ENCODE assay signal across 21 cellular contexts in genomic region chr1:116404699-116405098, GRCh38. TPM values are rescaled to one million over a fixed set of nuclear protein-coding genes. Genes with fewer than 3 reads are reported as not detected.
DNase-seq lines count a peak whose midpoint lies in the region; ATAC-seq, FAIRE-seq and TF ChIP-seq lines count a peak whose summit lies in the region.
"Had no signal": no experiment of that assay in that cellular context is flagged by ENCODE, and none has a peak within 500 bp of the region (broad histone marks: within the 10 kb centered on the region; RNA-seq: fewer than 3 reads in every experiment).

No MANE protein-coding gene starts in this region.

- intact Hi-C loops in activated naive CD4-positive, alpha-beta T cell treated with anti-CD3 and anti-CD28 coated beads for 36 hours (cut with micrococcal nuclease): no loop called here
- intact Hi-C loops in Calu3 (cut with micrococcal nuclease; ENCODE audit: unreplicated experiment): no loop called here

- H3K4me1 Mint-ChIP-seq in activated naive CD4-positive, alpha-beta T cell treated with anti-CD3 and anti-CD28 coated beads for 36 hours (ENCODE audit: low read depth): peaks cover 30% of the 10 kb centered on the region
- H3K4me1 Mint-ChIP-seq in Calu3 (ENCODE audit: low read depth, unreplicated experiment): peaks cover 17% of the 10 kb centered on the region
- no peaks in the 10 kb centered on the region for H3K4me1 Mint-ChIP-seq in brain

- TF ChIP-seq CTCF in Calu3 (IDR thresholded peaks at IDR 0.05; ENCODE audit: unreplicated experiment) (no peak), brain (conservative IDR thresholded peaks at IDR 0.05) (no peak), keratinocyte (optimal IDR thresholded peaks at IDR 0.05 in 1 of 3, IDR thresholded peaks at IDR 0.05 in 1 of 3, conservative IDR thresholded peaks at IDR 0.05 in 1 of 3; ENCODE audit: extremely low read depth in 1 of 3, insufficient read depth in 2 of 3, low read length in 3 of 3) (peak in 1 of 3 experiments; percentile 0)

- ATAC-seq in HG03159 (IDR thresholded peaks at IDR 0.05; ENCODE audit: unreplicated experiment): no peak
- ATAC-seq: naive thymus-derived CD8-positive, alpha-beta T cell had no signal

- no peaks in the 10 kb centered on the region for H3K9me3 ChIP-seq in keratinocyte (ENCODE audit: control insufficient read depth, low read depth, low read length)
- H3K9me3 ChIP-seq: BLaER1 treated with 17β-estradiol and CSF1 and Interleukin-3, amounts not matched to agents 10 nM and 100 nM; thoracic aorta had no signal

- H3K4me3 ChIP-seq in keratinocyte (ENCODE audit: control insufficient read depth in 2 of 3, extremely low read depth in 1 of 3, insufficient read depth in 2 of 3, low read depth in 1 of 3, low read length in 3 of 3): no peak overlapping the region
- H3K4me3 ChIP-seq: BLaER1 treated with 17β-estradiol and CSF1 and Interleukin-3, amounts not matched to agents 10 nM and 100 nM; thoracic aorta had no signal

- CTCF ChIA-PET in activated naive CD4-positive, alpha-beta T cell treated with anti-CD3 and anti-CD28 coated beads for 36 hours (lab: Charles Lee): no interaction called here
- CTCF ChIA-PET in Calu3 (lab: Charles Lee): no interaction called here

- H3K27me3 ChIP-seq in keratinocyte (ENCODE audit: control insufficient read depth, extremely low read depth, insufficient read depth, low read length): no peaks in the 10 kb centered on the region
- H3K27me3 ChIP-seq: BLaER1 treated with 17β-estradiol and CSF1 and Interleukin-3, amounts not matched to agents 10 nM and 100 nM had no signal

- no peaks in the 10 kb centered on the region for H3K9me3 Mint-ChIP-seq in activated naive CD4-positive, alpha-beta T cell treated with anti-CD3 and anti-CD28 coated beads for 36 hours
- no peaks in the 10 kb centered on the region for H3K9me3 Mint-ChIP-seq in Calu3 (ENCODE audit: low read depth, unreplicated experiment)
- no peaks in the 10 kb centered on the region for H3K9me3 Mint-ChIP-seq in brain
- H3K9me3 Mint-ChIP-seq: dendritic cell treated with granulocyte-macrophage colony-stimulating factor and Interleukin-4, amounts not matched to agents 40 ng/mL and 50 ng/mL, for 4 days; naive thymus-derived CD8-positive, alpha-beta T cell; T-helper 1 cell treated with Interleukin-12 subunit alpha and Interleukin-12 subunit beta and Interleukin-4 antibody, amounts not matched to agents 30 μg/mL and 1 μg/mL, for 36 hours had no signal

- H3K27ac ChIP-seq in keratinocyte (ENCODE audit: control insufficient read depth, insufficient read depth, low read length): no peak overlapping the region
- H3K27ac ChIP-seq: BLaER1 treated with 17β-estradiol and CSF1 and Interleukin-3, amounts not matched to agents 10 nM and 100 nM; thoracic aorta had no signal

- peaks cover 37% of the 10 kb centered on the region for H3K4me1 ChIP-seq in keratinocyte (ENCODE audit: control insufficient read depth, extremely low read depth, insufficient read depth, low read length)
- H3K4me1 ChIP-seq: BLaER1 treated with 17β-estradiol and CSF1 and Interleukin-3, amounts not matched to agents 10 nM and 100 nM had no signal

- no peaks in the 10 kb centered on the region for H3K79me2 ChIP-seq in keratinocyte (ENCODE audit: control insufficient read depth, insufficient read depth, low read length)

- BruUV-seq in Calu3 (replicated peaks; lab: Mats Ljungman, UMichigan): no TSS peak

- dilution Hi-C loops in keratinocyte (cut with MboI; ENCODE audit: extremely low pct_ligation_motif_present, low sequenced_read_pairs): loop anchor here (5.0 kb wide), 1 partner anchor 78 kb away; no protein-coding TSS in a partner anchor

- peaks cover 70% of the 10 kb centered on the region for H3K36me3 Mint-ChIP-seq in activated naive CD4-positive, alpha-beta T cell treated with anti-CD3 and anti-CD28 coated beads for 36 hours (ENCODE audit: low read depth)
- H3K36me3 Mint-ChIP-seq in Calu3 (ENCODE audit: insufficient read depth, unreplicated experiment) (peaks cover 88% of the 10 kb centered on the region), brain (peaks cover 69% of the 10 kb centered on the region)

- FAIRE-seq in keratinocyte (lab: Jason Lieb, UNC): peak; percentile 79
- FAIRE-seq: endothelial cell of umbilical vein, G401.6, kidney had no signal

- peaks cover 54 to 65% of the 10 kb centered on the region in 2 experiments for H3K36me3 ChIP-seq in keratinocyte (ENCODE audit: control insufficient read depth in 2 of 2, extremely low read depth in 1 of 2, insufficient read depth in 2 of 2, low read length in 2 of 2)

- peak overlapping the region; percentile 24 for H3K27ac Mint-ChIP-seq in activated naive CD4-positive, alpha-beta T cell treated with anti-CD3 and anti-CD28 coated beads for 36 hours
- H3K27ac Mint-ChIP-seq in Calu3 (ENCODE audit: unreplicated experiment) (peak overlapping the region; percentile 52), brain (peak overlapping the region in 4 of 5 experiments; percentile 50 to 84 (median 82))
- H3K27ac Mint-ChIP-seq: dendritic cell treated with granulocyte-macrophage colony-stimulating factor and Interleukin-4, amounts not matched to agents 40 ng/mL and 50 ng/mL, for 4 days; T-helper 1 cell treated with Interleukin-12 subunit alpha and Interleukin-12 subunit beta and Interleukin-4 antibody, amounts not matched to agents 30 μg/mL and 1 μg/mL, for 36 hours had no signal

- no peaks in the 10 kb centered on the region for H3K27me3 Mint-ChIP-seq in activated naive CD4-positive, alpha-beta T cell treated with anti-CD3 and anti-CD28 coated beads for 36 hours (ENCODE audit: low read depth)
- H3K27me3 Mint-ChIP-seq in Calu3 (ENCODE audit: unreplicated experiment): no peaks in the 10 kb centered on the region
- peaks cover 4% of the 10 kb centered on the region for H3K27me3 Mint-ChIP-seq in brain
- H3K27me3 Mint-ChIP-seq: dendritic cell treated with granulocyte-macrophage colony-stimulating factor and Interleukin-4, amounts not matched to agents 40 ng/mL and 50 ng/mL, for 4 days; naive thymus-derived CD8-positive, alpha-beta T cell had no signal

- no peak overlapping the region for H3K4me2 ChIP-seq in keratinocyte (ENCODE audit: control insufficient read depth, extremely low read depth, insufficient read depth, low read depth, low read length)
- H3K4me2 ChIP-seq: BLaER1 treated with 17β-estradiol and CSF1 and Interleukin-3, amounts not matched to agents 10 nM and 100 nM had no signal

- DNase-seq in activated naive CD4-positive, alpha-beta T cell treated with anti-CD3 and anti-CD28 coated beads for 36 hours: no peak
- no peak for DNase-seq in activated naive CD4-positive, alpha-beta T cell (lab: John Stamatoyannopoulos, UW)
- DNase-seq in Calu3: no peak
- peak; percentile 61 for DNase-seq in keratinocyte (ENCODE audit: low read depth, low spot score)
- no peak for DNase-seq in NCI-H345 treated with DMSO at 0.1 percent for 48 hours (lab: John Stamatoyannopoulos, UW; ENCODE audit: unreplicated experiment)
- DNase-seq in GM03348 (ENCODE audit: low spot score): no peak
- DNase-seq: activated CD4-positive, alpha-beta T cell treated with anti-CD3 and anti-CD28 coated beads, Interleukin-2, amount 50 U/mL, for 1 hour; activated naive CD4-positive, alpha-beta T cell treated with anti-CD3 and anti-CD28 coated beads, Interleukin-2, amount 50 U/mL, for 16 hours; activated T-cell treated with anti-CD3 and anti-CD28 coated beads for 4 hours; kidney; naive thymus-derived CD8-positive, alpha-beta T cell; NCI-H1417 treated with DMSO at 0.1 percent for 48 hours; NCI-H526 had no signal

- peaks cover 14% of the 10 kb centered on the region for H4K20me1 ChIP-seq in keratinocyte (ENCODE audit: control insufficient read depth, extremely low read depth, insufficient read depth, low read length)

- no peak overlapping the region for H3K9ac ChIP-seq in keratinocyte (ENCODE audit: control insufficient read depth, extremely low read depth, insufficient read depth, low read length)
- H3K9ac ChIP-seq: BLaER1 treated with 17β-estradiol and CSF1 and Interleukin-3, amounts not matched to agents 10 nM and 100 nM had no signal

- H2AFZ ChIP-seq in keratinocyte (ENCODE audit: control insufficient read depth, low read length): no peak overlapping the region

- no peak overlapping the region for H3K4me3 Mint-ChIP-seq in activated naive CD4-positive, alpha-beta T cell treated with anti-CD3 and anti-CD28 coated beads for 36 hours
- H3K4me3 Mint-ChIP-seq in Calu3 (ENCODE audit: low read depth, unreplicated experiment) (no peak overlapping the region), brain (no peak overlapping the region)
- H3K4me3 Mint-ChIP-seq: dendritic cell treated with granulocyte-macrophage colony-stimulating factor and Interleukin-4, amounts not matched to agents 40 ng/mL and 50 ng/mL, for 4 days; naive thymus-derived CD8-positive, alpha-beta T cell; T-helper 1 cell treated with Interleukin-12 subunit alpha and Interleukin-12 subunit beta and Interleukin-4 antibody, amounts not matched to agents 30 μg/mL and 1 μg/mL, for 36 hours had no signal

- peaks cover 2% of the 10 kb centered on the region for H3K9me1 ChIP-seq in keratinocyte (ENCODE audit: control insufficient read depth, extremely low read depth, insufficient read depth, low read length)

RNA-seq across cellular contexts. Expression of gene ATP1A1, which starts 31.7 kb away (rescaled TPM):
- 100 to 1,000 TPM; 360 to 370 TPM for total RNA-seq in activated naive CD4-positive, alpha-beta T cell treated with anti-CD3 and anti-CD28 coated beads for 36 hours
- total RNA-seq in Calu3 (2022): 457 and 484 TPM in 2 replicates
- polyA plus RNA-seq in brain (ENCODE audit: insufficient read depth, low read depth, low replicate concordance): 432 TPM
- polyA plus RNA-seq in keratinocyte: 357 to 412 TPM (median 381 TPM) in 3 replicates
- polyA plus RNA-seq in keratinocyte (2011; ENCODE audit: low read depth): 305 TPM
- 239 and 241 TPM in 2 replicates for polyA plus RNA-seq in keratinocyte (2011; cell fraction: cytosol; rRNA removed)
- polyA plus RNA-seq in keratinocyte (2011; cell fraction: nucleus; rRNA removed): 486 and 517 TPM in 2 replicates
- 252 and 318 TPM in 2 replicates for polyA plus RNA-seq in keratinocyte (2012; ENCODE audit: low replicate concordance)
- 225 to 603 TPM (median 478 TPM) in 3 replicates for polyA minus RNA-seq in keratinocyte
- 257 TPM for polyA minus RNA-seq in keratinocyte (2011; cell fraction: cytosol; rRNA and poly(A)+ RNA removed)
- polyA minus RNA-seq in keratinocyte (2011; cell fraction: nucleus; rRNA and poly(A)+ RNA removed): 329 and 500 TPM in 2 replicates

Comparison
In these comparisons a context has a peak if more than half of its experiments do, and no peak if none do; other contexts are left out.
1. H3K27ac Mint-ChIP-seq: peak in every context shown above with its lines; median percentile 82 in brain; 52 in Calu3; 24 in activated naive CD4-positive, alpha-beta T cell treated with anti-CD3 and anti-CD28 coated beads for 36 hours.